In the genomic region with DNA sequence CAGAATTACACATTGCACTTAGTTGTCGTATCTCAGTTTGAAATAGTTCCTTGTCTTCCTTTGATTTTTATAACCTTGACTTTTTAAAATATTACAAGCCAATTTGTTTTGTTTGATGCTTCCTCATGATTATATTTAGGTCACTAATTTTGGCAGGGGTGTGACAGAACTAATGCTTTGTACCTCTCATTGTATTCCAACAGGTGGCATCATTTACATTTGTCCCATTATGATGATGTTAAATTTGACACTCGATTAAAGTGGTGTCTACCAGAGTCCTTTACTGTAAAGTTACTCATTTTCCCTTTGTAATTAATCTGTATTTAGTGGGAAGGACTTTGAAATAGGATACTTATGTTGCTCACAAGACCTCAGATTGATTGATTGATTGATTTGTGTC, we compare ENCODE assay signal across 10 cellular contexts. TPM values are rescaled to one million over a fixed set of nuclear protein-coding genes. Genes with fewer than 3 reads are reported as not detected.
DNase-seq lines count a peak whose midpoint lies in the region; ATAC-seq and TF ChIP-seq lines count a peak whose summit lies in the region.
"Had no signal": no experiment of that assay in that cellular context is flagged by ENCODE, and none has a peak within 500 bp of the region (broad histone marks: within the 10 kb centered on the region; RNA-seq: fewer than 3 reads in every experiment).

No MANE protein-coding gene starts in this region.

- H3K27me3 ChIP-seq in OCI-LY1 (ENCODE audit: insufficient read depth, low read length), result no peaks in the 10 kb centered on the region
- H3K27me3 ChIP-seq in H7 (ENCODE audit: control insufficient read depth, insufficient read depth, low read length), result no peaks in the 10 kb centered on the region

- H3K4me3 Mint-ChIP-seq in activated T-cell treated with anti-CD3 and anti-CD28 coated beads, Interleukin-2, amount 50 U/mL, for 24 hours, result no peak overlapping the region
- H3K4me3 Mint-ChIP-seq: stimulated activated effector memory CD8-positive, alpha-beta T cell treated with anti-CD3 and anti-CD28 coated beads, Interleukin-12 subunit alpha, Interleukin-12 subunit beta, amount 100 ng/mL, for 72 hours; T-helper 1 cell treated with Interleukin-12 subunit alpha and Interleukin-12 subunit beta and Interleukin-4 antibody, amounts not matched to agents 30 μg/mL and 1 μg/mL, for 36 hours had no signal

- H3K4me2 ChIP-seq in OCI-LY1 (ENCODE audit: low read length), result no peak overlapping the region

- H3K9me3 Mint-ChIP-seq in activated T-cell treated with anti-CD3 and anti-CD28 coated beads, Interleukin-2, amount 50 U/mL, for 24 hours, result no peaks in the 10 kb centered on the region
- H3K9me3 Mint-ChIP-seq: stimulated activated effector memory CD8-positive, alpha-beta T cell treated with anti-CD3 and anti-CD28 coated beads, Interleukin-12 subunit alpha, Interleukin-12 subunit beta, amount 100 ng/mL, for 72 hours; T-helper 1 cell treated with Interleukin-12 subunit alpha and Interleukin-12 subunit beta and Interleukin-4 antibody, amounts not matched to agents 30 μg/mL and 1 μg/mL, for 36 hours had no signal

- H3K4me1 ChIP-seq in OCI-LY1 (ENCODE audit: insufficient read depth, low read length, severe bottlenecking), result no peaks in the 10 kb centered on the region

- H3K27ac Mint-ChIP-seq in activated T-cell treated with anti-CD3 and anti-CD28 coated beads, Interleukin-2, amount 50 U/mL, for 24 hours, result no peak overlapping the region
- H3K27ac Mint-ChIP-seq: stimulated activated effector memory CD8-positive, alpha-beta T cell treated with anti-CD3 and anti-CD28 coated beads, Interleukin-12 subunit alpha, Interleukin-12 subunit beta, amount 100 ng/mL, for 72 hours; T-helper 1 cell treated with Interleukin-12 subunit alpha and Interleukin-12 subunit beta and Interleukin-4 antibody, amounts not matched to agents 30 μg/mL and 1 μg/mL, for 36 hours had no signal

- DNase-seq in AG20443 (ENCODE audit: low spot score), result peak; percentile 31
- DNase-seq in H7, result no peak
- DNase-seq in activated T-cell treated with anti-CD3 and anti-CD28 coated beads, Interleukin-2, amount 50 U/mL, for 24 hours, result no peak

- H3K9ac ChIP-seq in OCI-LY1 (ENCODE audit: low read length), result no peak overlapping the region

- ATAC-seq in esophagus mucosa, result peak; percentile 71
- ATAC-seq in HG03439 (IDR thresholded peaks at IDR 0.05; ENCODE audit: unreplicated experiment), result no peak
- ATAC-seq in HG03469 (IDR thresholded peaks at IDR 0.05; ENCODE audit: unreplicated experiment), result no peak
- ATAC-seq: stimulated activated effector memory CD8-positive, alpha-beta T cell treated with anti-CD3 and anti-CD28 coated beads, Interleukin-12 subunit alpha, Interleukin-12 subunit beta, amount 100 ng/mL, for 72 hours had no signal

- TF ChIP-seq CTCF in GM12873 (IDR thresholded peaks at IDR 0.05; ENCODE audit: insufficient read depth, low read depth, low read length, missing control alignments) (peak; percentile 31), OCI-LY1 (IDR thresholded peaks at IDR 0.05; ENCODE audit: low read length) (peak; percentile 54; the same call in 1 of the 2 replicates)

- no peak overlapping the region for H2AFZ ChIP-seq in OCI-LY1 (ENCODE audit: low read length)

- H3K4me3 ChIP-seq in OCI-LY1 (ENCODE audit: low read depth, low read length, poor library complexity, severe bottlenecking) (no peak overlapping the region), H7 (ENCODE audit: insufficient read depth, low read depth, low read length) (no peak overlapping the region)

- no peaks in the 10 kb centered on the region for H3K4me1 Mint-ChIP-seq in activated T-cell treated with anti-CD3 and anti-CD28 coated beads, Interleukin-2, amount 50 U/mL, for 24 hours (ENCODE audit: low read depth)
- H3K4me1 Mint-ChIP-seq: stimulated activated effector memory CD8-positive, alpha-beta T cell treated with anti-CD3 and anti-CD28 coated beads, Interleukin-12 subunit alpha, Interleukin-12 subunit beta, amount 100 ng/mL, for 72 hours had no signal

- H3K27ac ChIP-seq in OCI-LY1 (ENCODE audit: low read depth, low read length, poor library complexity, severe bottlenecking), result no peak overlapping the region

- H3K9me3 ChIP-seq in OCI-LY1 (ENCODE audit: low read length), result no peaks in the 10 kb centered on the region

- H3F3A ChIP-seq in OCI-LY1 (ENCODE audit: insufficient read depth, low read length), result no peaks in the 10 kb centered on the region

- H3K36me3 Mint-ChIP-seq in activated T-cell treated with anti-CD3 and anti-CD28 coated beads, Interleukin-2, amount 50 U/mL, for 24 hours (ENCODE audit: low read depth), result peaks cover 16% of the 10 kb centered on the region

- no peaks in the 10 kb centered on the region for H3K27me3 Mint-ChIP-seq in activated T-cell treated with anti-CD3 and anti-CD28 coated beads, Interleukin-2, amount 50 U/mL, for 24 hours

- H4K20me1 ChIP-seq in OCI-LY1 (ENCODE audit: insufficient read depth, low read length), result no peaks in the 10 kb centered on the region

- H3K9me2 ChIP-seq in OCI-LY1 (ENCODE audit: low read depth, low read length), result no peaks in the 10 kb centered on the region

- H3K79me2 ChIP-seq in OCI-LY1 (ENCODE audit: insufficient read depth, low read length), result no peaks in the 10 kb centered on the region

- peaks cover 7% of the 10 kb centered on the region; the same call in 1 of the 2 replicates for H3K36me3 ChIP-seq in OCI-LY1 (ENCODE audit: insufficient read depth, low read length)
- H3K36me3 ChIP-seq in H7 (replicated peaks; ENCODE audit: control insufficient read depth, insufficient read depth, low read length), result no peaks in the 10 kb centered on the region; the same call in 1 of the 2 replicates

RNA-seq across cellular contexts. Expression of a gene that starts 21.5 kb away (rescaled TPM):
- not detected for total RNA-seq in esophagus mucosa
- 0.11 and 0.21 TPM in 2 replicates for total RNA-seq in H7 (2014; rRNA removed; shearing (Covaris generic))

RNA-seq across cellular contexts. Expression of a gene that starts 48.1 kb away (rescaled TPM):
- 10.4 TPM for total RNA-seq in esophagus mucosa
- 16.6 and 18.8 TPM in 2 replicates for total RNA-seq in H7 (2014; rRNA removed; shearing (Covaris generic))

RNA-seq across cellular contexts. Expression of a gene that starts 58.8 kb away (rescaled TPM):
- total RNA-seq in esophagus mucosa, result 3.3 TPM
- 21.8 and 22.8 TPM in 2 replicates for total RNA-seq in H7 (2014; rRNA removed; shearing (Covaris generic))
